ENCODE assay signal across 26 cellular contexts in the genomic region with DNA sequence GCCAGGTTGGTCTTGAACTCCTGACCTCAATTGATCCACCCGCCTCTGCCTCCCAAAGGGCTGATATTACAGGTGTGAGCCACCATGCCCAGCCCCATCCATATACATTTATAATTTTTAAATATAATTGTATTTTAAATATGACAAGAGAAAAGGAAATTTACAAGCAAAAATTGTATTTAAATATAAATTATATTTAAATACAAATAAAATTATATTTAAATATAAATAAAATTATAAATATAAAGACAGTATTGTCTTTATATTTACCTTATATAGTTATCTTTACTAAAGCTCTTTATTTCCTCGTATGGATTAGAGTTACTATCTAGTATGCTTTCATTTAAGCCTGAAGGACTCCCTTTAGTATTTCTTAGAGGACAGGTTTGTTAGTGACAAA. TPM values are rescaled to one million over a fixed set of nuclear protein-coding genes. Genes with fewer than 3 reads are reported as not detected.
DNase-seq lines count a peak whose midpoint lies in the region; ATAC-seq, FAIRE-seq and TF ChIP-seq lines count a peak whose summit lies in the region.
"Had no signal": no experiment of that assay in that cellular context is flagged by ENCODE, and none has a peak within 500 bp of the region (broad histone marks: within the 10 kb centered on the region; RNA-seq: fewer than 3 reads in every experiment).

No MANE protein-coding gene starts in this region.

- H3K27ac ChIP-seq in K562 (ENCODE audit: extremely low read depth, low read depth, low read length) (no peak overlapping the region), ovary (no peak overlapping the region)
- H3K27ac ChIP-seq: 22Rv1, BLaER1 had no signal

- H3K36me3 ChIP-seq in K562 (ENCODE audit: control insufficient read depth, insufficient read depth, low read length) (no peaks in the 10 kb centered on the region), ovary (no peaks in the 10 kb centered on the region)
- H3K36me3 ChIP-seq: BE2C, BLaER1 had no signal

- in situ Hi-C loops in K562 (cut with MboI), result no loop called here

- H3K4me3 ChIP-seq in K562, result no peak overlapping the region
- no peak overlapping the region for H3K4me3 ChIP-seq in ovary
- H3K4me3 ChIP-seq: BLaER1 had no signal

- no peak overlapping the region for H3K9ac ChIP-seq in K562 (ENCODE audit: insufficient read depth in 1 of 2, low read depth in 2 of 2, low read length in 2 of 2)
- H3K9ac ChIP-seq: BLaER1 had no signal

- 52% methylated on average over 2 of the region's 2 CpGs for WGBS in K562 (ENCODE audit: insufficient coverage, low coverage, missing lambda C conversion rate)
- 86 to 89% (median 87%) methylated on average over 2 of the region's 2 CpGs for WGBS in ovary, 3 donors

- no peaks in the 10 kb centered on the region for H3K79me2 ChIP-seq in K562 (ENCODE audit: control insufficient read depth, insufficient read depth, low read length)

- H3K9me1 ChIP-seq in K562 (ENCODE audit: control insufficient read depth, insufficient read depth, low read length), result no peaks in the 10 kb centered on the region

- TF ChIP-seq RAD21 in K562 (CRISPR knock-in tag; conservative IDR thresholded peaks at IDR 0.05 in 1 of 2, IDR thresholded peaks at IDR 0.05 in 1 of 2), result no peak

- peak; percentile 75 for FAIRE-seq in A204.1 (lab: Jason Lieb, UNC)
- FAIRE-seq in RCC 7860 (lab: Jason Lieb, UNC), result peak; percentile 12
- FAIRE-seq in K562 (lab: Jason Lieb, UNC), result no peak
- FAIRE-seq in frontal cortex (lab: Jason Lieb, UNC), result peak; percentile 34
- FAIRE-seq: GM12891, GM19239 had no signal

- POLR2A ChIA-PET in K562 (lab: Yijun Ruan, JAX), result interaction anchor here (0.8 kb wide), 1 partner anchor 21 kb away, joined by 3 read pairs; no protein-coding TSS in a partner anchor

- H3K9me3 ChIP-seq in K562 (replicated peaks; ENCODE audit: control insufficient read depth, insufficient read depth, low read depth, low read length) (no peaks in the 10 kb centered on the region), ovary (no peaks in the 10 kb centered on the region)
- H3K9me3 ChIP-seq: BE2C had no signal

- no peak for TF ChIP-seq EP300 in K562 (IDR thresholded peaks at IDR 0.05; ENCODE audit: low read length)
- no peak for TF ChIP-seq EP300 in ovary (IDR thresholded peaks at IDR 0.05)

- intact Hi-C loops in K562 (cut with micrococcal nuclease) (no loop called here), ovary (cut with DNase I) (no loop called here)

- H3K4me2 ChIP-seq in K562 (ENCODE audit: insufficient read depth, low read length), result no peak overlapping the region
- H3K4me2 ChIP-seq: BLaER1 had no signal

- DNase-seq in RCC 7860 (ENCODE audit: low spot score) (no peak), K562 (ENCODE audit: extremely low read depth in 1 of 4, low spot score in 3 of 4) (no peak), frontal cortex (ENCODE audit: low spot score in 2 of 2) (no peak), NOMO-1 (lab: John Stamatoyannopoulos, UW; ENCODE audit: unreplicated experiment in 2 of 2) (no peak), Kasumi-1 (lab: John Stamatoyannopoulos, UW) (no peak), ovary (no peak)
- DNase-seq: ACHN; BE2C; C1 segment of cervical spinal cord; CD4-positive, alpha-beta memory T cell; CD4-positive, CD25-positive, alpha-beta regulatory T cell; CD8-positive, alpha-beta memory T cell; COR-L47; DMS 273 treated with DMSO at 0.1 percent for 48 hours; DMS153; DMS53; DMS79; DND-41; EL; GF-D8 had no signal

- BruUV-seq in K562 (replicated peaks; lab: Mats Ljungman, UMichigan), result no TSS peak

- H4K20me1 ChIP-seq in K562 (replicated peaks; ENCODE audit: control insufficient read depth, insufficient read depth, low read length), result no peaks in the 10 kb centered on the region
- H4K20me1 ChIP-seq: BLaER1 had no signal

- H3K27me3 ChIP-seq in K562 (ENCODE audit: control insufficient read depth in 2 of 2, insufficient read depth in 2 of 2, low read length in 2 of 2), result no peaks in the 10 kb centered on the region
- H3K27me3 ChIP-seq in ovary, result no peaks in the 10 kb centered on the region
- H3K27me3 ChIP-seq: BE2C, BLaER1 had no signal

- ATAC-seq in K562, result no peak
- ATAC-seq in HG02885 (IDR thresholded peaks at IDR 0.05; ENCODE audit: poor library complexity, unreplicated experiment), result no peak

- H3K4me1 ChIP-seq in K562 (replicated peaks in 1 of 2; ENCODE audit: control insufficient read depth in 2 of 2, insufficient read depth in 2 of 2, low read length in 2 of 2), result no peaks in the 10 kb centered on the region
- H3K4me1 ChIP-seq in ovary (ENCODE audit: insufficient read depth), result peaks cover 1% of the 10 kb centered on the region
- H3K4me1 ChIP-seq: BE2C, BLaER1 had no signal

- CTCF ChIA-PET in K562 (lab: Yijun Ruan, JAX; ENCODE audit: low intra/inter-chr PET ratio), result no interaction called here

- TF ChIP-seq CTCF in K562 (IDR thresholded peaks at IDR 0.05 in 2 of 3, conservative IDR thresholded peaks at IDR 0.05 in 1 of 3; ENCODE audit: insufficient read depth in 2 of 3, low read depth in 1 of 3, low read length in 3 of 3), result no peak
- TF ChIP-seq CTCF in ovary (IDR thresholded peaks at IDR 0.05), result no peak

- peak overlapping the region; percentile 55; the same call in 1 of the 2 replicates for H2AFZ ChIP-seq in K562 (ENCODE audit: low read depth, low read length)

- TF ChIP-seq POLR2A in K562 (conservative IDR thresholded peaks at IDR 0.05) (no peak), ovary (IDR thresholded peaks at IDR 0.05) (no peak)

TF ChIP-seq in K562, 482 proteins besides CTCF, POLR2A, EP300 and RAD21:
- TF ChIP-seq CREB1 (IDR thresholded peaks at IDR 0.05) (no peak), CREB1 (CRISPR knock-in tag; IDR thresholded peaks at IDR 0.05) (no peak), MTA3 (IDR thresholded peaks at IDR 0.05; ENCODE audit: borderline replicate concordance) (no peak), SMARCA5 (IDR thresholded peaks at IDR 0.05) (no peak)

RNA-seq across cellular contexts. Expression of a gene that starts 11.9 kb away (rescaled TPM):
- total RNA-seq in K562 (2011; cell fraction: chromatin; rRNA removed; ENCODE audit: low replicate concordance), result 37.6 and 52.5 TPM in 2 replicates
- total RNA-seq in K562 (2011; cell fraction: nucleolus; rRNA removed), result 22.0 and 24.5 TPM in 2 replicates
- total RNA-seq in K562 (2011; cell fraction: nucleoplasm; rRNA removed), result 48.6 and 75.5 TPM in 2 replicates
- total RNA-seq in K562 (2014; rRNA removed), result 8.5 and 10.6 TPM in 2 replicates
- total RNA-seq in K562 (2014; rRNA removed; fragmentation: Illumina TruSeq; extraction: Trizol), result 16.7 and 17.8 TPM in 2 replicates
- 12.3 and 13.8 TPM in 2 replicates for total RNA-seq in K562 (2015; rRNA removed; fragmentation: Illumina TruSeq; extraction: Trizol)
- total RNA-seq in K562 (2021), result 20.7 and 23.8 TPM in 2 replicates
- polyA plus RNA-seq in K562 (2011; rRNA removed), result 20.9 and 23.0 TPM in 2 replicates
- 13.1 and 21.3 TPM in 2 replicates for polyA plus RNA-seq in K562 (2011; cell fraction: cytosol; rRNA removed)
- polyA plus RNA-seq in K562 (2011; cell fraction: nucleus; rRNA removed), result 24.3 and 25.6 TPM in 2 replicates
- polyA plus RNA-seq in K562 (2012), result 11.9 and 18.6 TPM in 2 replicates
- polyA plus RNA-seq in K562 (2014; fragmentation: Illumina TruSeq; extraction: Trizol), result 20.8 and 22.0 TPM in 2 replicates
- polyA plus RNA-seq in K562 (2014; fragmentation: Nextera tagmentation; extraction: Ambion mirVana), result 10 to 100 TPM; 28.9 to 30.4 TPM
- 18.4 and 23.5 TPM in 2 replicates for polyA plus RNA-seq in K562 (2014; rRNA removed)
- polyA minus RNA-seq in K562 (2011; rRNA and poly(A)+ RNA removed), result 20.8 and 32.8 TPM in 2 replicates
- 12.7 and 28.9 TPM in 2 replicates for polyA minus RNA-seq in K562 (2011; cell fraction: cytosol; rRNA and poly(A)+ RNA removed)
- polyA minus RNA-seq in K562 (2011; cell fraction: nucleus; rRNA and poly(A)+ RNA removed), result 9.7 and 15.9 TPM in 2 replicates
- total RNA-seq in frontal cortex, result 4.1 TPM
- 10 to 100 TPM; 19.8 to 60.8 (median 41.3) TPM for total RNA-seq in ovary
- 10 to 100 TPM; 25.1 to 68.5 TPM for polyA plus RNA-seq in ovary

RNA-seq across cellular contexts. Expression of a gene that starts 37.8 kb away (rescaled TPM):
- 68.0 and 106 TPM in 2 replicates for total RNA-seq in K562 (2011; cell fraction: chromatin; rRNA removed; ENCODE audit: low replicate concordance)
- total RNA-seq in K562 (2011; cell fraction: nucleolus; rRNA removed), result 128 and 131 TPM in 2 replicates
- total RNA-seq in K562 (2011; cell fraction: nucleoplasm; rRNA removed), result 147 and 211 TPM in 2 replicates
- total RNA-seq in K562 (2014; rRNA removed) (314 and 449 TPM in 2 replicates), K562 (2014; rRNA removed; fragmentation: Illumina TruSeq; extraction: Trizol) (338 and 468 TPM in 2 replicates), K562 (2015; rRNA removed; fragmentation: Illumina TruSeq; extraction: Trizol) (543 and 551 TPM in 2 replicates), K562 (2021) (458 and 490 TPM in 2 replicates), frontal cortex (73.0 TPM), ovary (100 to 1,000 TPM; 241 to 345 (median 289) TPM)
- polyA plus RNA-seq in K562 (2011; rRNA removed) (372 and 445 TPM in 2 replicates), K562 (2014; fragmentation: Illumina TruSeq; extraction: Trizol) (845 and 851 TPM in 2 replicates), K562 (2014; fragmentation: Nextera tagmentation; extraction: Ambion mirVana) (1,000 to 10,000 TPM; 1,200 to 1,208 TPM), K562 (2014; rRNA removed) (377 and 575 TPM in 2 replicates), ovary (100 to 1,000 TPM; 438 to 485 TPM)
- 857 and 961 TPM in 2 replicates for polyA plus RNA-seq in K562 (2011; cell fraction: cytosol; rRNA removed)
- polyA plus RNA-seq in K562 (2011; cell fraction: nucleus; rRNA removed), result 343 and 358 TPM in 2 replicates
- polyA plus RNA-seq in K562 (2012), result 869 and 1,024 TPM in 2 replicates
- polyA minus RNA-seq in K562 (2011; rRNA and poly(A)+ RNA removed), result 585 and 751 TPM in 2 replicates
- 326 and 340 TPM in 2 replicates for polyA minus RNA-seq in K562 (2011; cell fraction: cytosol; rRNA and poly(A)+ RNA removed)
- 72.2 and 129 TPM in 2 replicates for polyA minus RNA-seq in K562 (2011; cell fraction: nucleus; rRNA and poly(A)+ RNA removed)
